ENCODE assay signal across 8 cellular contexts in the genomic region with DNA sequence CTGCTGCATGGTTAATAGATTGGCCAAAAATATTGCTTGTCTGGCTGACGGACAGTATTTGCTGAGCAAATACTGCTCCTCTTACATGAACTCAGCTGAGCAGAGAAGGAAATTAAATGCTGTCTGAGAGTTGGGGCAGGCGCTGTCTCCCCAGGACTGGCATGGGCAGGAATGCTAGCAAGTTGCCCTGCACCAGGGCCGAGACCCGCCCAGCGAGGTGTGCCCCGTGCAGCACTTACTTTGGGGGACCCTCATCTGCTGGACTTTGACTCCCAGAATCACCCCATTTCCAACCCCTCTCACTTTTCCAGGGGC. TPM values are rescaled to one million over a fixed set of nuclear protein-coding genes. Genes with fewer than 3 reads are reported as not detected.
DNase-seq lines count a peak whose midpoint lies in the region; ATAC-seq and TF ChIP-seq lines count a peak whose summit lies in the region.

No MANE protein-coding gene starts in this region.

- H3K4me1 Mint-ChIP-seq in progenitor cell of endocrine pancreas (ENCODE audit: low read depth), result peaks cover 45% of the 10 kb centered on the region

- H3K36me3 ChIP-seq in GM06990 (ENCODE audit: control insufficient read depth, insufficient read depth, low read length) (no peaks in the 10 kb centered on the region; the same call in 1 of the 2 replicates), Peyer's patch (peaks cover 0 to 9% (median 0%) of the 10 kb centered on the region in 3 donors), esophagus squamous epithelium (no peaks in the 10 kb centered on the region)

- H3K4me1 ChIP-seq in Peyer's patch (peaks cover 7 to 53% (median 43%) of the 10 kb centered on the region in 4 donors), esophagus squamous epithelium (peaks cover 57 to 74% (median 59%) of the 10 kb centered on the region in 3 donors)

- peaks cover 24% of the 10 kb centered on the region for H3K27me3 Mint-ChIP-seq in progenitor cell of endocrine pancreas

- TF ChIP-seq CTCF in GM06990 (IDR thresholded peaks at IDR 0.05; ENCODE audit: insufficient read depth, low read length, poor library complexity, severe bottlenecking), result no peak
- no peak for TF ChIP-seq CTCF in Peyer's patch (IDR thresholded peaks at IDR 0.05)
- TF ChIP-seq CTCF in esophagus squamous epithelium (IDR thresholded peaks at IDR 0.05), result no peak
- no peak for TF ChIP-seq CTCF in progenitor cell of endocrine pancreas (IDR thresholded peaks at IDR 0.05; ENCODE audit: unreplicated experiment)
- no peak for TF ChIP-seq CTCF in GM13976 (IDR thresholded peaks at IDR 0.05; ENCODE audit: borderline replicate concordance, control extremely low read depth, extremely low read depth, insufficient read depth, missing control alignments)

- TF ChIP-seq POLR2A in Peyer's patch (IDR thresholded peaks at IDR 0.05), result no peak
- no peak for TF ChIP-seq POLR2A in esophagus squamous epithelium (IDR thresholded peaks at IDR 0.05)

- H3K9me3 ChIP-seq in Peyer's patch, result no peaks in the 10 kb centered on the region
- H3K9me3 ChIP-seq in esophagus squamous epithelium, result no peaks in the 10 kb centered on the region

- intact Hi-C loops in esophagus squamous epithelium (cut with DNase I), result no loop called here

- ATAC-seq in HG03095 (IDR thresholded peaks at IDR 0.05; ENCODE audit: unreplicated experiment) (no peak), HG03442 (IDR thresholded peaks at IDR 0.05; ENCODE audit: unreplicated experiment) (no peak)

- peaks cover 3% of the 10 kb centered on the region for H3K36me3 Mint-ChIP-seq in progenitor cell of endocrine pancreas (ENCODE audit: insufficient read depth)

- peak overlapping the region in 2 of 4 donors; percentile 42 to 64 for H3K27ac ChIP-seq in Peyer's patch
- H3K27ac ChIP-seq in esophagus squamous epithelium, result peak overlapping the region in 3 of 4 donors; percentile 63 to 79 (median 66)

- in situ Hi-C loops in GM13976 (cut with MboI; ENCODE audit: low sequenced_read_pairs, unreplicated experiment), result no loop called here

- peak overlapping the region; percentile 75 for H3K4me3 ChIP-seq in GM06990 (replicated peaks; ENCODE audit: low read depth, low read length)
- H3K4me3 ChIP-seq in Peyer's patch, result peak overlapping the region; percentile 47 to 89 (median 64)
- H3K4me3 ChIP-seq in esophagus squamous epithelium, result peak overlapping the region; percentile 56 to 81 (median 67)

- H3K4me3 Mint-ChIP-seq in progenitor cell of endocrine pancreas (ENCODE audit: low read depth), result peak overlapping the region; percentile 82

- no peaks in the 10 kb centered on the region for H3K9me3 Mint-ChIP-seq in progenitor cell of endocrine pancreas (ENCODE audit: low read depth)

- DNase-seq in GM06990 (ENCODE audit: extremely low read depth, insufficient read length), result no peak
- no peak for DNase-seq in Peyer's patch
- DNase-seq in esophagus squamous epithelium (lab: John Stamatoyannopoulos, UW), result no peak
- DNase-seq in progenitor cell of endocrine pancreas (ENCODE audit: low spot score, unreplicated experiment), result no peak
- no peak for DNase-seq in NCI-H524 treated with DMSO at 0.1 percent for 48 hours (lab: John Stamatoyannopoulos, UW)
- DNase-seq in GM13976 (ENCODE audit: low spot score), result no peak

- H3K27me3 ChIP-seq in GM06990 (replicated peaks; ENCODE audit: control insufficient read depth, insufficient read depth, low read length) (no peaks in the 10 kb centered on the region; the same call in 1 of the 2 replicates), Peyer's patch (no peaks in the 10 kb centered on the region), esophagus squamous epithelium (peaks cover 0 to 11% (median 0%) of the 10 kb centered on the region in 4 donors)

- H3K27ac Mint-ChIP-seq in progenitor cell of endocrine pancreas, result peak overlapping the region; percentile 92

- WGBS in esophagus squamous epithelium, 2 donors, result 29 to 50% methylated on average over 1 to 4 of the region's 6 CpGs

RNA-seq across cellular contexts. Expression of gene FBRSL1, which starts 1.4 kb away (rescaled TPM):
- total RNA-seq in Peyer's patch, result 100 to 1,000 TPM in 1 of 4 donors, 10 to 100 TPM in 3; 48.3 to 484 (median 63.5) TPM
- 10 to 100 TPM in 3 of 4 donors, 1 to 10 TPM in 1; 5.9 to 34.3 (median 23.4) TPM for total RNA-seq in esophagus squamous epithelium
- total RNA-seq in progenitor cell of endocrine pancreas, result 195 and 199 TPM in 2 replicates
